In genomic region chr1:172867216-172867828, GRCh38 we compare ENCODE assay signal across 16 cellular contexts.
A peak's percentile ranks its signal among the peaks of the same experiment; 100 is the strongest.
DNase-seq lines count a peak whose midpoint lies in the region; ATAC-seq and TF ChIP-seq lines count a peak whose summit lies in the region.
"Had no signal": no experiment of that assay in that cellular context is flagged by ENCODE, and none has a peak within 500 bp of the region (broad histone marks: within the 10 kb centered on the region; RNA-seq: fewer than 3 reads in every experiment).

No MANE protein-coding gene starts in this region.

- DNase-seq in activated T-cell treated with anti-CD3 and anti-CD28 coated beads, Interleukin-2, amount 50 U/mL, for 72 hours: no peak
- DNase-seq in activated T-cell treated with anti-CD3 and anti-CD28 coated beads, Interleukin-2, amount 50 U/mL, for 1 hour: no peak
- DNase-seq in Jurkat, Clone E6-1 (ENCODE audit: low read depth, low spot score): peak; percentile 35
- no peak for DNase-seq in activated naive CD8-positive, alpha-beta T cell treated with anti-CD3 and anti-CD28 coated beads for 36 hours
- no peak for DNase-seq in natural killer cell treated with Interleukin-12 subunit alpha and Interleukin-12 subunit beta and Interleukin-15 and Interleukin-18, amount 100 ng/mL, for 72 hours (ENCODE audit: low spot score)
- DNase-seq in GM13977 (ENCODE audit: low spot score) (no peak), left cardiac atrium (no peak)
- DNase-seq: AML-193, DMS79, GM23248, MG63, NCI-H1105 treated with DMSO at 0.1 percent for 48 hours, NCI-H187 treated with DMSO at 0.1 percent for 48 hours, NCI-H446, PC-3 had no signal

- H3K4me3 Mint-ChIP-seq in activated T-cell treated with anti-CD3 and anti-CD28 coated beads, Interleukin-2, amount 50 U/mL, for 72 hours: no peak overlapping the region
- no peak overlapping the region for H3K4me3 Mint-ChIP-seq in activated naive CD8-positive, alpha-beta T cell treated with anti-CD3 and anti-CD28 coated beads for 36 hours
- peak overlapping the region; percentile 44 for H3K4me3 Mint-ChIP-seq in natural killer cell treated with Interleukin-12 subunit alpha and Interleukin-12 subunit beta and Interleukin-15 and Interleukin-18, amount 100 ng/mL, for 72 hours

- peak; percentile 80 to 86 for ATAC-seq in activated T-cell treated with anti-CD3 and anti-CD28 coated beads, Interleukin-2, amount 50 U/mL, for 72 hours (replicated peaks in 1 of 2)
- peak; percentile 56 to 82 for ATAC-seq in natural killer cell treated with Interleukin-12 subunit alpha and Interleukin-12 subunit beta and Interleukin-15 and Interleukin-18, amount 100 ng/mL, for 72 hours
- ATAC-seq in left cardiac atrium (no peak), GM21737 (IDR thresholded peaks at IDR 0.05; ENCODE audit: unreplicated experiment) (no peak)
- ATAC-seq: PC-3 had no signal

- H3K27me3 Mint-ChIP-seq in activated T-cell treated with anti-CD3 and anti-CD28 coated beads, Interleukin-2, amount 50 U/mL, for 72 hours (ENCODE audit: low read depth): peaks cover 28% of the 10 kb centered on the region
- no peaks in the 10 kb centered on the region for H3K27me3 Mint-ChIP-seq in activated naive CD8-positive, alpha-beta T cell treated with anti-CD3 and anti-CD28 coated beads for 36 hours
- H3K27me3 Mint-ChIP-seq in natural killer cell treated with Interleukin-12 subunit alpha and Interleukin-12 subunit beta and Interleukin-15 and Interleukin-18, amount 100 ng/mL, for 72 hours: no peaks in the 10 kb centered on the region

- TF ChIP-seq CTCF in GM13977 (IDR thresholded peaks at IDR 0.05; ENCODE audit: extremely low read depth, insufficient read depth, missing control alignments): no peak

- intact Hi-C loops in left cardiac atrium (cut with DNase I): no loop called here

- H3K9me3 Mint-ChIP-seq in activated T-cell treated with anti-CD3 and anti-CD28 coated beads, Interleukin-2, amount 50 U/mL, for 72 hours: peaks cover 0 to 2% of the 10 kb centered on the region in 2 donors
- peaks cover 3% of the 10 kb centered on the region for H3K9me3 Mint-ChIP-seq in activated naive CD8-positive, alpha-beta T cell treated with anti-CD3 and anti-CD28 coated beads for 36 hours
- H3K9me3 Mint-ChIP-seq in natural killer cell treated with Interleukin-12 subunit alpha and Interleukin-12 subunit beta and Interleukin-15 and Interleukin-18, amount 100 ng/mL, for 72 hours: no peaks in the 10 kb centered on the region

- H3K4me3 ChIP-seq in Jurkat, Clone E6-1 (ENCODE audit: low read length): no peak overlapping the region
- H3K4me3 ChIP-seq: GM23248, MG63 had no signal

- in situ Hi-C loops in GM13977 (cut with MboI; ENCODE audit: low pct_unique_long_range_greater_than_20kb, low sequenced_read_pairs, unreplicated experiment): no loop called here

- H3K4me1 Mint-ChIP-seq in activated T-cell treated with anti-CD3 and anti-CD28 coated beads, Interleukin-2, amount 50 U/mL, for 72 hours (ENCODE audit: low read depth): peaks cover 29% of the 10 kb centered on the region
- H3K4me1 Mint-ChIP-seq in activated naive CD8-positive, alpha-beta T cell treated with anti-CD3 and anti-CD28 coated beads for 36 hours: peaks cover 28% of the 10 kb centered on the region
- H3K4me1 Mint-ChIP-seq in natural killer cell treated with Interleukin-12 subunit alpha and Interleukin-12 subunit beta and Interleukin-15 and Interleukin-18, amount 100 ng/mL, for 72 hours (ENCODE audit: low read depth in 2 of 2): peaks cover 29 to 30% of the 10 kb centered on the region in 2 donors

- H3K36me3 Mint-ChIP-seq in activated T-cell treated with anti-CD3 and anti-CD28 coated beads, Interleukin-2, amount 50 U/mL, for 72 hours (ENCODE audit: insufficient read depth in 2 of 2): no peaks in the 10 kb centered on the region
- H3K36me3 Mint-ChIP-seq in activated naive CD8-positive, alpha-beta T cell treated with anti-CD3 and anti-CD28 coated beads for 36 hours: no peaks in the 10 kb centered on the region
- H3K36me3 Mint-ChIP-seq in natural killer cell treated with Interleukin-12 subunit alpha and Interleukin-12 subunit beta and Interleukin-15 and Interleukin-18, amount 100 ng/mL, for 72 hours: no peaks in the 10 kb centered on the region

- peak overlapping the region; percentile 4 for H3K27ac Mint-ChIP-seq in activated T-cell treated with anti-CD3 and anti-CD28 coated beads, Interleukin-2, amount 50 U/mL, for 72 hours
- peak overlapping the region; percentile 36 for H3K27ac Mint-ChIP-seq in activated naive CD8-positive, alpha-beta T cell treated with anti-CD3 and anti-CD28 coated beads for 36 hours
- peak overlapping the region; percentile 56 to 90 for H3K27ac Mint-ChIP-seq in natural killer cell treated with Interleukin-12 subunit alpha and Interleukin-12 subunit beta and Interleukin-15 and Interleukin-18, amount 100 ng/mL, for 72 hours

Comparison
In these comparisons a context has a peak if more than half of its experiments do, and no peak if none do; other contexts are left out.
1. ATAC-seq: peak in activated T-cell treated with anti-CD3 and anti-CD28 coated beads, Interleukin-2, amount 50 U/mL, for 72 hours (2 of 2) and natural killer cell treated with Interleukin-12 subunit alpha and Interleukin-12 subunit beta and Interleukin-15 and Interleukin-18, amount 100 ng/mL, for 72 hours (2 of 2); none in left cardiac atrium (0 of 2) and GM21737 (single experiment).
2. H3K27ac Mint-ChIP-seq: peak in every context shown above with its lines; median percentile 73 in natural killer cell treated with Interleukin-12 subunit alpha and Interleukin-12 subunit beta and Interleukin-15 and Interleukin-18, amount 100 ng/mL, for 72 hours; 36 in activated naive CD8-positive, alpha-beta T cell treated with anti-CD3 and anti-CD28 coated beads for 36 hours; 4 in activated T-cell treated with anti-CD3 and anti-CD28 coated beads, Interleukin-2, amount 50 U/mL, for 72 hours.